In the genomic region with DNA sequence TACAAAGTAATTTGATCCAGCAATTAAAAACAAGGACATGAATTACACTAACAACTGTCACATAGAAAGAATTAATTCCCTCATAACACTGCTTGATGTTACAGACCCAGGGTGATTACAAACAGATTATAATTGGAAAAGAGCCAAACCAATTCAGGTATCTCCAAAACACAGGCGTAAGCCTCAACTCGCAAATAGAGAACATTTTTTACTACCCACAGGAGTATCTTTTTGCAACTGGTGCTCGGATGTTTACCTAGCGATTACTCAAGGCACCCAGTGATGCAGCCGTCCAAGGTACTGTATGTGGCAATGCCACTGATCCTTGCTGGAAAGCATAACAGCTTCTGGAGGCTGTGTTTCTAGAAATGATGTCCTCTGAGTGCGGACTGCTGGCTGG, we compare ENCODE assay signal across 14 cellular contexts.
DNase-seq lines count a peak whose midpoint lies in the region; ATAC-seq and TF ChIP-seq lines count a peak whose summit lies in the region.
"Had no signal": no experiment of that assay in that cellular context is flagged by ENCODE, and none has a peak within 500 bp of the region (broad histone marks: within the 10 kb centered on the region; RNA-seq: fewer than 3 reads in every experiment).

No MANE protein-coding gene starts in this region.

- ATAC-seq in GM21717 (IDR thresholded peaks at IDR 0.05; ENCODE audit: unreplicated experiment) (no peak), GM18909 (IDR thresholded peaks at IDR 0.05; ENCODE audit: poor library complexity, unreplicated experiment) (no peak)
- ATAC-seq: activated T-cell treated with anti-CD3 and anti-CD28 coated beads, Interleukin-2, amount 50 U/mL, for 72 hours had no signal

- TF ChIP-seq CTCF in RWPE1 (conservative IDR thresholded peaks at IDR 0.05; ENCODE audit: low read depth) = no peak
- no peak for TF ChIP-seq CTCF in ascending aorta (IDR thresholded peaks at IDR 0.05)

- peak; percentile 49 for DNase-seq in DMS153 (lab: John Stamatoyannopoulos, UW)
- DNase-seq in NCI-H1417 (lab: John Stamatoyannopoulos, UW) = peak; percentile 29 to 91 (median 59)
- peak; percentile 75 for DNase-seq in RWPE1 (ENCODE audit: low spot score)
- DNase-seq in kidney tubule cell (ENCODE audit: low spot score) = peak; percentile 23
- no peak for DNase-seq in cerebellum (ENCODE audit: low spot score)
- no peak for DNase-seq in ascending aorta (ENCODE audit: low spot score in 2 of 2)
- DNase-seq: activated CD4-positive, alpha-beta T cell treated with anti-CD3 and anti-CD28 coated beads for 1 hour; activated T-cell treated with anti-CD3 and anti-CD28 coated beads, Interleukin-2, amount 50 U/mL, for 72 hours; anterior cingulate cortex; heart right ventricle; ovary; SW 1271 had no signal

- H3K4me1 ChIP-seq in ascending aorta = no peaks in the 10 kb centered on the region
- H3K4me1 ChIP-seq: heart right ventricle had no signal

- POLR2A ChIA-PET in RWPE1 (lab: Yijun Ruan, JAX; ENCODE audit: low non-redundant PET) = no interaction called here

- no peaks in the 10 kb centered on the region for H3K36me3 ChIP-seq in ascending aorta
- H3K36me3 ChIP-seq: heart right ventricle, ovary had no signal

- no peak overlapping the region for H3K4me3 ChIP-seq in ascending aorta
- H3K4me3 ChIP-seq: heart right ventricle, ovary had no signal

- H3K27me3 ChIP-seq in ascending aorta = no peaks in the 10 kb centered on the region
- H3K27me3 ChIP-seq: ovary had no signal

- H3K9me3 ChIP-seq in ascending aorta = no peaks in the 10 kb centered on the region
- H3K9me3 ChIP-seq: heart right ventricle, ovary had no signal

- H3K27ac ChIP-seq in RWPE1 (no peak overlapping the region), ascending aorta (no peak overlapping the region)
- H3K27ac ChIP-seq: heart right ventricle, ovary had no signal

- intact Hi-C loops in ascending aorta (cut with DNase I) = no loop called here

- CTCF ChIA-PET in RWPE1 (lab: Yijun Ruan, JAX) = no interaction called here

Comparison
In these comparisons a context has a peak if more than half of its experiments do, and no peak if none do; other contexts are left out.
1. DNase-seq: peak in DMS153 (single experiment), NCI-H1417 (3 of 3), RWPE1 (single experiment) and kidney tubule cell (single experiment); none in cerebellum (single experiment) and ascending aorta (0 of 2).